Comparison of ENCODE assay signal across 16 cellular contexts in the genomic region with DNA sequence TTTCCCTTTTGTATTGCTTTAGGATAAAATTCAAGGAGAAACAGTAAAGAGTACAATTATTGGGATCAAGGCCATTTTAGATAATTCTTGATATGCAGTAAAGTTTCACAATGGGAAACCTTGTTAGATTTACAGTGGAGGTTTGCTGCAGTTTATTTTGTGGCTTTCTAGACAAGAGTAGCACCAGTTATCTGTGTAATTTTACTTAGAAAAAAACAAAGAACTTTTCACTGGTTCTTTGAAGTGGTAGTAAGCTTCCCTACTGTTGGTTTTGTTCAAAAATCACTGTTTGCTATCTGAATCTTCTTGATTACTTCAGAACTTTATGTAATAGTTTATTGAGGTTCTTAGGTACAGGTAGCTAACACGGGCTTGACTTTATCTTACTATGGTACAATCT. TPM values are rescaled to one million over a fixed set of nuclear protein-coding genes. Genes with fewer than 3 reads are reported as not detected.
DNase-seq lines count a peak whose midpoint lies in the region; ATAC-seq, FAIRE-seq and TF ChIP-seq lines count a peak whose summit lies in the region.
"Had no signal": no experiment of that assay in that cellular context is flagged by ENCODE, and none has a peak within 500 bp of the region (broad histone marks: within the 10 kb centered on the region; RNA-seq: fewer than 3 reads in every experiment).

No MANE protein-coding gene starts in this region.

- peak; percentile 83 for ATAC-seq in DND-41 (ENCODE audit: insufficient read depth, low read depth)
- ATAC-seq in HG02840 (IDR thresholded peaks at IDR 0.05; ENCODE audit: low FRiP score, unreplicated experiment): no peak
- no peak for ATAC-seq in activated CD8-positive, alpha-beta memory T cell treated with anti-CD3 and anti-CD28 coated beads, Interleukin-2, amount 10 ng/mL, durations not matched to agents 7 days and 5 days

- peaks cover 35% of the 10 kb centered on the region; the same call in 1 of the 2 replicates for H4K20me1 ChIP-seq in DND-41 (ENCODE audit: insufficient read depth, low read length)

- no peak for DNase-seq in activated naive CD4-positive, alpha-beta T cell treated with anti-CD3 and anti-CD28 coated beads, Interleukin-2, amount 10 ng/mL, durations not matched to agents 7 days and 5 days
- no peak for DNase-seq in activated naive CD4-positive, alpha-beta T cell treated with anti-CD3 and anti-CD28 coated beads, Interleukin-2, amount 50 U/mL, for 16 hours
- no peak for DNase-seq in DND-41
- DNase-seq in amniotic epithelial cell (ENCODE audit: low read depth): peak; percentile 26
- no peak for DNase-seq in activated gamma-delta T cell (lab: John Stamatoyannopoulos, UW)
- DNase-seq in activated CD8-positive, alpha-beta memory T cell treated with anti-CD3 and anti-CD28 coated beads, Interleukin-2, amount 10 ng/mL, durations not matched to agents 7 days and 5 days: no peak
- DNase-seq: 8988T, Caco-2, GF-D8 had no signal

- no peaks in the 10 kb centered on the region for H3K9me3 Mint-ChIP-seq in activated naive CD4-positive, alpha-beta T cell treated with anti-CD3 and anti-CD28 coated beads, Interleukin-2, amount 10 ng/mL, durations not matched to agents 7 days and 5 days
- H3K9me3 Mint-ChIP-seq in activated CD8-positive, alpha-beta memory T cell treated with anti-CD3 and anti-CD28 coated beads, Interleukin-2, amount 10 ng/mL, durations not matched to agents 7 days and 5 days (ENCODE audit: low read depth): no peaks in the 10 kb centered on the region

- no peak overlapping the region for H3K4me3 ChIP-seq in DND-41 (ENCODE audit: low read depth in 1 of 2, low read length in 2 of 2)
- H3K4me3 ChIP-seq: BLaER1 treated with 17β-estradiol and CSF1 and Interleukin-3, amounts not matched to agents 10 nM and 100 nM; HAP-1 had no signal

- H3K9ac ChIP-seq in DND-41 (ENCODE audit: low read depth, low read length): no peak overlapping the region
- H3K9ac ChIP-seq: BLaER1 treated with 17β-estradiol and CSF1 and Interleukin-3, amounts not matched to agents 10 nM and 100 nM had no signal

- no peak overlapping the region for H3K4me2 ChIP-seq in DND-41 (ENCODE audit: insufficient read depth, low read length)
- H3K4me2 ChIP-seq: BLaER1 treated with 17β-estradiol and CSF1 and Interleukin-3, amounts not matched to agents 10 nM and 100 nM had no signal

- H3K36me3 ChIP-seq in DND-41 (ENCODE audit: insufficient read depth, low read length): 0 out of 2 replicates have a peak, but pooled peaks cover 3% of the 10 kb centered on the region
- H3K36me3 ChIP-seq: HAP-1 had no signal

- peak overlapping the region; percentile 67 for H3K27ac Mint-ChIP-seq in activated naive CD4-positive, alpha-beta T cell treated with anti-CD3 and anti-CD28 coated beads, Interleukin-2, amount 10 ng/mL, durations not matched to agents 7 days and 5 days
- H3K27ac Mint-ChIP-seq in activated CD8-positive, alpha-beta memory T cell treated with anti-CD3 and anti-CD28 coated beads, Interleukin-2, amount 10 ng/mL, durations not matched to agents 7 days and 5 days: no peak overlapping the region
- H3K27ac Mint-ChIP-seq: IgD-negative memory B cell had no signal

- peak; percentile 86 for FAIRE-seq in islet of Langerhans (lab: Jason Lieb, UNC)
- FAIRE-seq: H1 had no signal

- no peak overlapping the region for H3K27ac ChIP-seq in DND-41 (ENCODE audit: low read length)
- H3K27ac ChIP-seq: BLaER1 treated with 17β-estradiol and CSF1 and Interleukin-3, amounts not matched to agents 10 nM and 100 nM had no signal

- no peaks in the 10 kb centered on the region for H3K27me3 Mint-ChIP-seq in activated naive CD4-positive, alpha-beta T cell treated with anti-CD3 and anti-CD28 coated beads, Interleukin-2, amount 10 ng/mL, durations not matched to agents 7 days and 5 days
- H3K27me3 Mint-ChIP-seq in activated CD8-positive, alpha-beta memory T cell treated with anti-CD3 and anti-CD28 coated beads, Interleukin-2, amount 10 ng/mL, durations not matched to agents 7 days and 5 days: no peaks in the 10 kb centered on the region
- H3K27me3 Mint-ChIP-seq: CD4-positive, CD25-positive, alpha-beta regulatory T cell; IgD-negative memory B cell had no signal

- H3K27me3 ChIP-seq in DND-41 (ENCODE audit: insufficient read depth, low read length, poor library complexity): no peaks in the 10 kb centered on the region
- H3K27me3 ChIP-seq: BLaER1 treated with 17β-estradiol and CSF1 and Interleukin-3, amounts not matched to agents 10 nM and 100 nM had no signal

- H3K79me2 ChIP-seq in DND-41 (ENCODE audit: insufficient read depth, low read length): peaks cover 66% of the 10 kb centered on the region

- no peak overlapping the region for H2AFZ ChIP-seq in DND-41 (ENCODE audit: low read depth, low read length)

- CTCF ChIA-PET in activated naive CD4-positive, alpha-beta T cell treated with anti-CD3 and anti-CD28 coated beads, Interleukin-2, amount 10 ng/mL, durations not matched to agents 7 days and 5 days (lab: Charles Lee): no interaction called here
- CTCF ChIA-PET in activated CD8-positive, alpha-beta memory T cell treated with anti-CD3 and anti-CD28 coated beads, Interleukin-2, amount 10 ng/mL, durations not matched to agents 7 days and 5 days (lab: Charles Lee): no interaction called here

- TF ChIP-seq CTCF in DND-41 (IDR thresholded peaks at IDR 0.05; ENCODE audit: borderline replicate concordance, extremely low read depth, low read length, poor library complexity, severe bottlenecking): no peak

- no peaks in the 10 kb centered on the region for H3K4me1 ChIP-seq in DND-41 (ENCODE audit: insufficient read depth, low read length)
- H3K4me1 ChIP-seq: Caco-2, HAP-1 had no signal

- H3K9me3 ChIP-seq in DND-41 (ENCODE audit: insufficient read depth, low read length, severe bottlenecking): no peaks in the 10 kb centered on the region
- H3K9me3 ChIP-seq: Caco-2, HAP-1 had no signal

- peaks cover 20% of the 10 kb centered on the region for H3K36me3 Mint-ChIP-seq in activated naive CD4-positive, alpha-beta T cell treated with anti-CD3 and anti-CD28 coated beads, Interleukin-2, amount 10 ng/mL, durations not matched to agents 7 days and 5 days
- H3K36me3 Mint-ChIP-seq in activated CD8-positive, alpha-beta memory T cell treated with anti-CD3 and anti-CD28 coated beads, Interleukin-2, amount 10 ng/mL, durations not matched to agents 7 days and 5 days: peaks cover 26% of the 10 kb centered on the region

- H3K4me1 Mint-ChIP-seq in activated naive CD4-positive, alpha-beta T cell treated with anti-CD3 and anti-CD28 coated beads, Interleukin-2, amount 10 ng/mL, durations not matched to agents 7 days and 5 days: peaks cover 17% of the 10 kb centered on the region
- peaks cover 8% of the 10 kb centered on the region for H3K4me1 Mint-ChIP-seq in activated CD8-positive, alpha-beta memory T cell treated with anti-CD3 and anti-CD28 coated beads, Interleukin-2, amount 10 ng/mL, durations not matched to agents 7 days and 5 days

- no peak overlapping the region for H3K4me3 Mint-ChIP-seq in activated naive CD4-positive, alpha-beta T cell treated with anti-CD3 and anti-CD28 coated beads, Interleukin-2, amount 10 ng/mL, durations not matched to agents 7 days and 5 days
- no peak overlapping the region for H3K4me3 Mint-ChIP-seq in activated CD8-positive, alpha-beta memory T cell treated with anti-CD3 and anti-CD28 coated beads, Interleukin-2, amount 10 ng/mL, durations not matched to agents 7 days and 5 days
- H3K4me3 Mint-ChIP-seq: CD4-positive, CD25-positive, alpha-beta regulatory T cell; IgD-negative memory B cell had no signal

RNA-seq across cellular contexts. Expression of gene ADIPOR2, which starts 42.0 kb away (rescaled TPM):
- total RNA-seq in activated CD8-positive, alpha-beta memory T cell treated with anti-CD3 and anti-CD28 coated beads, Interleukin-2, amount 10 ng/mL, durations not matched to agents 7 days and 5 days: 10 to 100 TPM; 63.5 to 83.3 TPM
